Comparison of ENCODE assay signal across 12 cellular contexts in genomic region chr6:137816133-137816579, GRCh38. TPM values are rescaled to one million over a fixed set of nuclear protein-coding genes. Genes with fewer than 3 reads are reported as not detected.
A peak's percentile ranks its signal among the peaks of the same experiment; 100 is the strongest.
DNase-seq lines count a peak whose midpoint lies in the region; ATAC-seq and TF ChIP-seq lines count a peak whose summit lies in the region.
"Had no signal": no experiment of that assay in that cellular context is flagged by ENCODE, and none has a peak within 500 bp of the region (broad histone marks: within the 10 kb centered on the region; RNA-seq: fewer than 3 reads in every experiment).

No MANE protein-coding gene starts in this region.

- H3K79me2 ChIP-seq in osteoblast (ENCODE audit: insufficient read depth, low read length) = no peaks in the 10 kb centered on the region
- H3K79me2 ChIP-seq: parathyroid adenoma had no signal

- no peak overlapping the region for H3K4me2 ChIP-seq in osteoblast (ENCODE audit: insufficient read depth, low read length)

- H3K4me1 Mint-ChIP-seq in activated naive CD4-positive, alpha-beta T cell treated with anti-CD3 and anti-CD28 coated beads, Interleukin-2, amount 50 U/mL, for 24 hours = peaks cover 76% of the 10 kb centered on the region
- H3K4me1 Mint-ChIP-seq in activated T-helper 2 cell treated with anti-CD3 and anti-CD28 coated beads, Interferon-gamma antibody, Interleukin-2, Interleukin-4, amounts not matched to agents 10 μg/mL and 5 μg/mL and 100 μg/mL, durations not matched to agents 14 hours and 24 hours and 36 hours (ENCODE audit: low read depth) = peaks cover 60% of the 10 kb centered on the region
- H3K4me1 Mint-ChIP-seq in osteocyte (ENCODE audit: unreplicated experiment) = peaks cover 20% of the 10 kb centered on the region

- DNase-seq in activated naive CD4-positive, alpha-beta T cell treated with anti-CD3 and anti-CD28 coated beads, Interleukin-2, amount 50 U/mL, for 16 hours = no peak
- no peak for DNase-seq in activated T-helper 2 cell treated with anti-CD3 and anti-CD28 coated beads, Interferon-gamma antibody, Interleukin-2, Interleukin-4, amounts not matched to agents 10 μg/mL and 5 μg/mL and 100 μg/mL, durations not matched to agents 14 hours and 24 hours and 36 hours (ENCODE audit: low spot score)
- no peak for DNase-seq in upper lobe of right lung
- DNase-seq in vagina (ENCODE audit: extremely low spot score in 2 of 2) = no peak
- no peak for DNase-seq in osteoblast (ENCODE audit: insufficient read length, low spot score, missing footprints)
- no peak for DNase-seq in osteocyte (ENCODE audit: extremely low spot score, unreplicated experiment)
- DNase-seq: kidney, NCI-H82, T1000 had no signal

- no peak overlapping the region for H3K27ac ChIP-seq in upper lobe of right lung
- no peak overlapping the region for H3K27ac ChIP-seq in vagina
- H3K27ac ChIP-seq in osteoblast (ENCODE audit: low read depth, low read length) = no peak overlapping the region
- H3K27ac ChIP-seq: parathyroid adenoma had no signal

- no peaks in the 10 kb centered on the region for H3K36me3 ChIP-seq in upper lobe of right lung
- no peaks in the 10 kb centered on the region for H3K36me3 ChIP-seq in vagina
- H3K36me3 ChIP-seq in osteoblast (ENCODE audit: insufficient read depth, low read length) = no peaks in the 10 kb centered on the region

- peak overlapping the region; percentile 15 for H3K4me3 Mint-ChIP-seq in activated naive CD4-positive, alpha-beta T cell treated with anti-CD3 and anti-CD28 coated beads, Interleukin-2, amount 50 U/mL, for 24 hours
- peak overlapping the region; percentile 69 for H3K4me3 Mint-ChIP-seq in activated T-helper 2 cell treated with anti-CD3 and anti-CD28 coated beads, Interferon-gamma antibody, Interleukin-2, Interleukin-4, amounts not matched to agents 10 μg/mL and 5 μg/mL and 100 μg/mL, durations not matched to agents 14 hours and 24 hours and 36 hours (ENCODE audit: low read depth)
- H3K4me3 Mint-ChIP-seq in osteocyte (ENCODE audit: unreplicated experiment) = no peak overlapping the region

- H3K36me3 Mint-ChIP-seq in activated naive CD4-positive, alpha-beta T cell treated with anti-CD3 and anti-CD28 coated beads, Interleukin-2, amount 50 U/mL, for 24 hours = peaks cover 2% of the 10 kb centered on the region
- H3K36me3 Mint-ChIP-seq in activated T-helper 2 cell treated with anti-CD3 and anti-CD28 coated beads, Interferon-gamma antibody, Interleukin-2, Interleukin-4, amounts not matched to agents 10 μg/mL and 5 μg/mL and 100 μg/mL, durations not matched to agents 14 hours and 24 hours and 36 hours (ENCODE audit: low read depth) = peaks cover 3% of the 10 kb centered on the region
- no peaks in the 10 kb centered on the region for H3K36me3 Mint-ChIP-seq in osteocyte (ENCODE audit: unreplicated experiment)

- no peak for TF ChIP-seq POLR2A in vagina (IDR thresholded peaks at IDR 0.05)

- TF ChIP-seq CTCF in upper lobe of right lung (IDR thresholded peaks at IDR 0.05) (no peak), vagina (IDR thresholded peaks at IDR 0.05) (no peak), osteoblast (IDR thresholded peaks at IDR 0.05; ENCODE audit: extremely low read depth, low read depth, low read length) (no peak), osteocyte (IDR thresholded peaks at IDR 0.05) (no peak)

- H3K27me3 Mint-ChIP-seq in activated naive CD4-positive, alpha-beta T cell treated with anti-CD3 and anti-CD28 coated beads, Interleukin-2, amount 50 U/mL, for 24 hours = no peaks in the 10 kb centered on the region
- H3K27me3 Mint-ChIP-seq in activated T-helper 2 cell treated with anti-CD3 and anti-CD28 coated beads, Interferon-gamma antibody, Interleukin-2, Interleukin-4, amounts not matched to agents 10 μg/mL and 5 μg/mL and 100 μg/mL, durations not matched to agents 14 hours and 24 hours and 36 hours (ENCODE audit: low read depth) = no peaks in the 10 kb centered on the region
- no peaks in the 10 kb centered on the region for H3K27me3 Mint-ChIP-seq in osteocyte (ENCODE audit: unreplicated experiment)

- peaks cover 24% of the 10 kb centered on the region for H3K4me1 ChIP-seq in upper lobe of right lung
- peaks cover 12% of the 10 kb centered on the region for H3K4me1 ChIP-seq in vagina
- peaks cover 23% of the 10 kb centered on the region for H3K4me1 ChIP-seq in osteoblast (ENCODE audit: insufficient read depth, low read length)
- H3K4me1 ChIP-seq: parathyroid adenoma had no signal

- intact Hi-C loops in activated T-helper 2 cell treated with anti-CD3 and anti-CD28 coated beads, Interferon-gamma antibody, Interleukin-2, Interleukin-4, amounts not matched to agents 10 μg/mL and 5 μg/mL and 100 μg/mL, durations not matched to agents 14 hours and 24 hours and 36 hours (cut with micrococcal nuclease) = no loop called here
- intact Hi-C loops in upper lobe of right lung (cut with DNase I) (no loop called here), vagina (cut with DNase I) (no loop called here)

- H4K20me1 ChIP-seq in osteoblast (ENCODE audit: insufficient read depth, low read length) = no peaks in the 10 kb centered on the region

- ATAC-seq in HG02885 (IDR thresholded peaks at IDR 0.05; ENCODE audit: poor library complexity, unreplicated experiment) (peak; percentile 38), upper lobe of right lung (peak; percentile 76)

- H3K27me3 ChIP-seq in upper lobe of right lung (no peaks in the 10 kb centered on the region), vagina (no peaks in the 10 kb centered on the region), osteoblast (ENCODE audit: insufficient read depth, low read length) (no peaks in the 10 kb centered on the region)

- H3K27ac Mint-ChIP-seq in activated naive CD4-positive, alpha-beta T cell treated with anti-CD3 and anti-CD28 coated beads, Interleukin-2, amount 50 U/mL, for 24 hours = peak overlapping the region; percentile 81
- peak overlapping the region; percentile 87 for H3K27ac Mint-ChIP-seq in activated T-helper 2 cell treated with anti-CD3 and anti-CD28 coated beads, Interferon-gamma antibody, Interleukin-2, Interleukin-4, amounts not matched to agents 10 μg/mL and 5 μg/mL and 100 μg/mL, durations not matched to agents 14 hours and 24 hours and 36 hours
- no peak overlapping the region for H3K27ac Mint-ChIP-seq in osteocyte (ENCODE audit: unreplicated experiment)

- H2AFZ ChIP-seq in osteoblast (ENCODE audit: low read length) = no peak overlapping the region
- H2AFZ ChIP-seq: parathyroid adenoma had no signal

- no peak overlapping the region for H3K4me3 ChIP-seq in upper lobe of right lung
- H3K4me3 ChIP-seq in vagina = no peak overlapping the region
- no peak overlapping the region for H3K4me3 ChIP-seq in osteoblast (ENCODE audit: insufficient read depth, low read length)

- no peaks in the 10 kb centered on the region for H3K9me3 Mint-ChIP-seq in activated naive CD4-positive, alpha-beta T cell treated with anti-CD3 and anti-CD28 coated beads, Interleukin-2, amount 50 U/mL, for 24 hours
- no peaks in the 10 kb centered on the region for H3K9me3 Mint-ChIP-seq in activated T-helper 2 cell treated with anti-CD3 and anti-CD28 coated beads, Interferon-gamma antibody, Interleukin-2, Interleukin-4, amounts not matched to agents 10 μg/mL and 5 μg/mL and 100 μg/mL, durations not matched to agents 14 hours and 24 hours and 36 hours
- H3K9me3 Mint-ChIP-seq in osteocyte (ENCODE audit: unreplicated experiment) = no peaks in the 10 kb centered on the region

- no peaks in the 10 kb centered on the region for H3K9me3 ChIP-seq in upper lobe of right lung
- H3K9me3 ChIP-seq in vagina = no peaks in the 10 kb centered on the region
- no peaks in the 10 kb centered on the region for H3K9me3 ChIP-seq in osteoblast (ENCODE audit: low read depth, low read length)

RNA-seq across cellular contexts. Expression of gene TNFAIP3, which starts 50.9 kb away (rescaled TPM):
- total RNA-seq in activated T-helper 2 cell treated with anti-CD3 and anti-CD28 coated beads, Interferon-gamma antibody, Interleukin-2, Interleukin-4, amounts not matched to agents 10 μg/mL and 5 μg/mL and 100 μg/mL, durations not matched to agents 14 hours and 24 hours and 36 hours = 250 and 251 TPM in 2 replicates
- total RNA-seq in upper lobe of right lung (45.9 TPM), vagina (28.5 TPM), osteoblast (8.5 and 10.5 TPM in 2 replicates), osteocyte (12.0 and 17.4 TPM in 2 replicates)
